Comparison of ENCODE assay signal across 2 cellular contexts in genomic region chr10:110003524-110003885, GRCh38.
TF ChIP-seq lines count a peak whose summit lies in the region.

No MANE protein-coding gene starts in this region.

TF ChIP-seq in WTC11, 78 proteins besides CTCF, POLR2A, EP300 and RAD21 (continued from another document):
- TF ChIP-seq SMAD4 (CRISPR knock-in tag; IDR thresholded peaks at IDR 0.05), result no peak
- no peak for TF ChIP-seq TEAD1 (CRISPR knock-in tag; IDR thresholded peaks at IDR 0.05)
- TF ChIP-seq ATF3 (CRISPR knock-in tag; conservative IDR thresholded peaks at IDR 0.05), result no peak

TF ChIP-seq in SK-N-SH, 30 proteins besides CTCF, POLR2A, EP300 and RAD21 (continued from another document):
- no peak for TF ChIP-seq GATA2 (CRISPR knock-in tag; IDR thresholded peaks at IDR 0.05)
- TF ChIP-seq REST (IDR thresholded peaks at IDR 0.05; ENCODE audit: low read depth, low read length), result no peak
- TF ChIP-seq USF2 (IDR thresholded peaks at IDR 0.05; ENCODE audit: borderline replicate concordance, low read depth, low read length), result no peak
- no peak for TF ChIP-seq USF1 (IDR thresholded peaks at IDR 0.05; ENCODE audit: borderline replicate concordance, low read depth)
- no peak for TF ChIP-seq GABPA (IDR thresholded peaks at IDR 0.05; ENCODE audit: low read depth)
- TF ChIP-seq IRF3 (IDR thresholded peaks at IDR 0.05; ENCODE audit: low read depth, low read length), result no peak
- TF ChIP-seq NRF1 (IDR thresholded peaks at IDR 0.05; ENCODE audit: low read depth, low read length), result no peak
- no peak for TF ChIP-seq CHD2 (IDR thresholded peaks at IDR 0.05; ENCODE audit: low read length, partially characterized antibody)
- no peak for TF ChIP-seq ZBTB33 (IDR thresholded peaks at IDR 0.05; ENCODE audit: borderline replicate concordance, low read depth)
- no peak for TF ChIP-seq TCF12 (IDR thresholded peaks at IDR 0.05)
- no peak for TF ChIP-seq MAX (IDR thresholded peaks at IDR 0.05; ENCODE audit: low read depth)
